14 cellular contexts compared by ENCODE assay signal in the genomic region with DNA sequence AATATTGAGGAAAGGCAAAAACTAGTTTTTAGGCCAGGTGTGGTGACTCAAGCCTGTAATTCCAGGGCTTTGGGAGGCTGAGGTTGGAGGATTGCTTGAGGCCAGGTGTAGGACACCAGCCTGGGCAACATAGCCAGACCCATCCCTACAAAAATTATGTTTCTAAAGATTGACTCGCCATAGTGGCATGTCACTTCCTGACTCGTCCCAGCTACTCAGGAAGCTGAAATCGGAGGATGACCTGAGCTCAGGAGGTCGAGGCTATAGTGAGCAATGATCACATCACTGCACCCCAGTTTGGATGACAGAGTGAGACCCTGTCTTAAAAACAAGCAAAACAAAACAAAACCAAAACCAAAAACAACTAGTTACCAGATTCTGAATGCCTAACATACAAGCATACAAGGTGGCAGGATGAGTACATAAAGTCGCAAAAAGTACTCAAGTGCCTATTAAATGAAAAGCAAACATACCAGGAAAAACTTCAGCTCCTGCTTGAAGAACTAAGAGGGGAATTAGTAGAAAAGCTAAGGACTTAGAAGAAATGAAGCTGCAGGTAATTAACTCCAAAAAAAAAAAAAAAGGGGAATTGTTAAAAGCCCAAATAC. TPM values are rescaled to one million over a fixed set of nuclear protein-coding genes. Genes with fewer than 3 reads are reported as not detected.
A peak's percentile ranks its signal among the peaks of the same experiment; 100 is the strongest.
DNase-seq lines count a peak whose midpoint lies in the region; ATAC-seq and TF ChIP-seq lines count a peak whose summit lies in the region.
"Had no signal": no experiment of that assay in that cellular context is flagged by ENCODE, and none has a peak within 500 bp of the region (broad histone marks: within the 10 kb centered on the region; RNA-seq: fewer than 3 reads in every experiment).

No MANE protein-coding gene starts in this region.

- TF ChIP-seq CTCF in CD4-positive, alpha-beta T cell (IDR thresholded peaks at IDR 0.05) = no peak
- no peak for TF ChIP-seq CTCF in activated CD8-positive, alpha-beta T cell treated with anti-CD3 and anti-CD28 coated beads for 36 hours (IDR thresholded peaks at IDR 0.05)
- TF ChIP-seq CTCF in left lung (IDR thresholded peaks at IDR 0.05) (no peak), coronary artery (IDR thresholded peaks at IDR 0.05) (no peak)

- no peaks in the 10 kb centered on the region for H3K9me3 ChIP-seq in CD4-positive, alpha-beta T cell (ENCODE audit: control insufficient read depth, low read length)
- no peaks in the 10 kb centered on the region for H3K9me3 ChIP-seq in left lung
- H3K9me3 ChIP-seq: ovary, SJSA1 had no signal

- no peaks in the 10 kb centered on the region for H3K27me3 ChIP-seq in CD4-positive, alpha-beta T cell (ENCODE audit: control insufficient read depth, insufficient read depth, low read length)
- H3K27me3 ChIP-seq in left lung = no peaks in the 10 kb centered on the region
- H3K27me3 ChIP-seq: brain microvascular endothelial cell, ovary, SJSA1 had no signal

- H3K4me1 ChIP-seq in left lung = no peaks in the 10 kb centered on the region

- H3K9me3 Mint-ChIP-seq in CD4-positive, alpha-beta T cell = no peaks in the 10 kb centered on the region
- H3K9me3 Mint-ChIP-seq in activated CD8-positive, alpha-beta T cell treated with anti-CD3 and anti-CD28 coated beads for 36 hours = no peaks in the 10 kb centered on the region

- no peaks in the 10 kb centered on the region for H3K27me3 Mint-ChIP-seq in CD4-positive, alpha-beta T cell
- no peaks in the 10 kb centered on the region for H3K27me3 Mint-ChIP-seq in activated CD8-positive, alpha-beta T cell treated with anti-CD3 and anti-CD28 coated beads for 36 hours

- H3K4me3 ChIP-seq in left lung (no peak overlapping the region), coronary artery (no peak overlapping the region)
- H3K4me3 ChIP-seq: ovary, SJSA1 had no signal

- POLR2A ChIA-PET in CD4-positive, alpha-beta T cell (lab: Charles Lee) = no interaction called here
- POLR2A ChIA-PET in activated CD8-positive, alpha-beta T cell treated with anti-CD3 and anti-CD28 coated beads for 36 hours (lab: Charles Lee) = no interaction called here

- peaks cover 14% of the 10 kb centered on the region for H3K4me1 Mint-ChIP-seq in CD4-positive, alpha-beta T cell (ENCODE audit: low read depth)
- H3K4me1 Mint-ChIP-seq in activated CD8-positive, alpha-beta T cell treated with anti-CD3 and anti-CD28 coated beads for 36 hours (ENCODE audit: low read depth) = peaks cover 29% of the 10 kb centered on the region

- H3K36me3 Mint-ChIP-seq in CD4-positive, alpha-beta T cell (ENCODE audit: low read depth) = peaks cover 65% of the 10 kb centered on the region
- H3K36me3 Mint-ChIP-seq in activated CD8-positive, alpha-beta T cell treated with anti-CD3 and anti-CD28 coated beads for 36 hours (ENCODE audit: low read depth) = peaks cover 45% of the 10 kb centered on the region

- no peak overlapping the region for H3K27ac ChIP-seq in CD4-positive, alpha-beta T cell (ENCODE audit: low read depth, low read length)
- peak overlapping the region in 1 of 2 donors; percentile 48 for H3K27ac ChIP-seq in left lung
- H3K27ac ChIP-seq in coronary artery = no peak overlapping the region
- H3K27ac ChIP-seq: brain microvascular endothelial cell, ovary, SJSA1 had no signal

- CTCF ChIA-PET in CD4-positive, alpha-beta T cell (lab: Charles Lee) = interaction anchor here (1.1 kb wide), 1 partner anchor 14 kb away, joined by 4 read pairs; the partner anchor contains the start of gene ZNF398
- CTCF ChIA-PET in activated CD8-positive, alpha-beta T cell treated with anti-CD3 and anti-CD28 coated beads for 36 hours (lab: Charles Lee) = interaction anchor here (1.3 kb wide), 1 partner anchor 34 kb away, joined by 4 read pairs; the partner anchor contains the start of gene ZNF282

- H3K27ac Mint-ChIP-seq in CD4-positive, alpha-beta T cell = peak overlapping the region; percentile 63
- no peak overlapping the region for H3K27ac Mint-ChIP-seq in activated CD8-positive, alpha-beta T cell treated with anti-CD3 and anti-CD28 coated beads for 36 hours

- intact Hi-C loops in CD4-positive, alpha-beta T cell (cut with DNase I, micrococcal nuclease) = no loop called here
- intact Hi-C loops in activated CD8-positive, alpha-beta T cell treated with anti-CD3 and anti-CD28 coated beads for 36 hours (cut with micrococcal nuclease) = no loop called here
- intact Hi-C loops in left lung (cut with DNase I) = no loop called here

- no peak for ATAC-seq in CD4-positive, alpha-beta T cell (ENCODE audit: poor library complexity)
- ATAC-seq in activated CD8-positive, alpha-beta T cell treated with anti-CD3 and anti-CD28 coated beads for 36 hours = peak; percentile 65
- ATAC-seq in left lung (peak; percentile 89), GM18909 (IDR thresholded peaks at IDR 0.05; ENCODE audit: poor library complexity, unreplicated experiment) (no peak)

- no peak overlapping the region for H3K4me3 Mint-ChIP-seq in CD4-positive, alpha-beta T cell
- no peak overlapping the region for H3K4me3 Mint-ChIP-seq in activated CD8-positive, alpha-beta T cell treated with anti-CD3 and anti-CD28 coated beads for 36 hours

- no peak for DNase-seq in CD4-positive, alpha-beta T cell
- DNase-seq in HCEC 1CT (peak; percentile 74), left lung (no peak), coronary artery (ENCODE audit: low spot score) (no peak), DMS 273 (lab: John Stamatoyannopoulos, UW; ENCODE audit: unreplicated experiment) (no peak), foreskin melanocyte (no peak)
- peak; percentile 21 for DNase-seq in activated CD8-positive, alpha-beta T cell treated with anti-CD3 and anti-CD28 coated beads for 36 hours
- DNase-seq: brain microvascular endothelial cell; DMS 273 treated with DMSO at 0.1 percent for 48 hours; NCI-H510A treated with DMSO at 0.1 percent for 48 hours; ovary; stimulated activated naive CD4-positive, alpha-beta T cell treated with Interleukin-2 at 50 U/mL for 16 hours had no signal

- H3K36me3 ChIP-seq in left lung = peaks cover 0 to 47% of the 10 kb centered on the region in 2 donors

RNA-seq across cellular contexts. Expression of gene ZNF398, which starts 14.1 kb away (rescaled TPM):
- total RNA-seq in CD4-positive, alpha-beta T cell = 10 to 100 TPM; 14.0 to 15.0 TPM
- 1 to 10 TPM; 7.2 to 8.7 TPM for total RNA-seq in activated CD8-positive, alpha-beta T cell treated with anti-CD3 and anti-CD28 coated beads for 36 hours
- 10 to 100 TPM; 11.2 to 13.7 TPM for total RNA-seq in left lung

RNA-seq across cellular contexts. Expression of gene ZNF282, which starts 34.0 kb away (rescaled TPM):
- total RNA-seq in CD4-positive, alpha-beta T cell = 10 to 100 TPM; 13.3 to 15.6 TPM
- total RNA-seq in activated CD8-positive, alpha-beta T cell treated with anti-CD3 and anti-CD28 coated beads for 36 hours = 10 to 100 TPM; 29.3 to 29.7 TPM
- total RNA-seq in left lung = 10 to 100 TPM; 20.1 to 20.3 TPM

RNA-seq across cellular contexts. Expression of gene ZNF425, which starts 35.2 kb away (rescaled TPM):
- under 1 TPM; 0.22 to 0.39 TPM for total RNA-seq in CD4-positive, alpha-beta T cell
- total RNA-seq in activated CD8-positive, alpha-beta T cell treated with anti-CD3 and anti-CD28 coated beads for 36 hours = under 1 TPM; 0.22 to 0.29 TPM
- 1 to 10 TPM; 1.3 to 1.5 TPM for total RNA-seq in left lung

Comparison
In these comparisons a context has a peak if more than half of its experiments do, and no peak if none do; other contexts are left out.
1. ATAC-seq: peak in activated CD8-positive, alpha-beta T cell treated with anti-CD3 and anti-CD28 coated beads for 36 hours (single experiment) and left lung (single experiment); none in CD4-positive, alpha-beta T cell (single experiment) and GM18909 (single experiment).
2. DNase-seq: peak in HCEC 1CT (single experiment) and activated CD8-positive, alpha-beta T cell treated with anti-CD3 and anti-CD28 coated beads for 36 hours (single experiment); none in CD4-positive, alpha-beta T cell (0 of 10), left lung (0 of 2), coronary artery (single experiment), DMS 273 (single experiment) and foreskin melanocyte (single experiment).